9 cellular contexts compared by ENCODE assay signal in the genomic region with DNA sequence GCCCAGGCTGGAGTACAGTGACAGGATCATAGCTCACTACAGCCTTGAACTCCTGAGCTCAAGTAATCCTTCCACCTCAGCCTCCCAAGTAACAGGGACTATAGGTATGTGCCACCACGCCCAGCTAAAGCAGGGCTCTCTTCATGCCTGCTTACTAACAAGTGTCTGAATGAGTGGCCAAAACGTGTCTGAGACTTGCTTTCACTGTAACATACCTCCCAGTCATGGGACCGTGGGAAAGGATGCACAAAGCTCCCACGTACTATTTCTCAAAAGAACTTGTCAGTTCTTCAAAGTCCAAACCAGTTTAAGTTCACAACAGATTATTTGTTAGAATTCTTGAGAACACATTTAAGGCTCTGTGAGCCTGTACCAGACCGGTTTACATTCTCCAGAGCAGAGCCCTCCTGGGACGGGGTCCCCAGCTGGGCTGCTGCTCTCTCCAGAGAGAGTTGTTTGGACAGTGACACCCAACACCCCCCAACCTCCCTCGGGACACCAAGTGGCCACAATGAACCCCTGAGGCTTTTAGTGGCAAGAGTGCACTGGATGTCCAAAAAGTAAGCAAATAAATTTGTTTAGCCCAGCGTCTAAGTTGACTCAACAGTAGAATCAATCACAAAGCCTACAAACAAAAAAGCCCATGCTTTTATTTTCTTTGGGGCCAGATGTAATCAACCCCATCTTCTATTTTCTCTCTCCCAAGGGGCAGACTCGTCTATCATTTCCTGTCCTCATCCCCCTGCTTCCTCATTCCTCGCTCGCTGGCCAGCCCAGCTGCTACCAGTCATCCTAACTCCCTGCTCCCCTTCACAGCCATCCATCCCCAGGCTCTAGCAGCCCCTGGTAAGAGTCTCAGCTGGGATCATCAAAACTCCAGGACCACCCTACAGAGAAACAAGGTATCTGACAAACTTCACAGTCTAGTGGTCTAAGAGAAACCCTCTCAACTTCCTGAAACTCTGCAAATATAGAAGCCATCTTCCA. TPM values are rescaled to one million over a fixed set of nuclear protein-coding genes. Genes with fewer than 3 reads are reported as not detected.
DNase-seq lines count a peak whose midpoint lies in the region; ATAC-seq and TF ChIP-seq lines count a peak whose summit lies in the region.
"Had no signal": no experiment of that assay in that cellular context is flagged by ENCODE, and none has a peak within 500 bp of the region (broad histone marks: within the 10 kb centered on the region; RNA-seq: fewer than 3 reads in every experiment).

No MANE protein-coding gene starts in this region.

- no peak for TF ChIP-seq CTCF in DOHH2 (IDR thresholded peaks at IDR 0.05; ENCODE audit: low read depth, low read length, poor library complexity, severe bottlenecking)
- no peak for TF ChIP-seq CTCF in colonic mucosa (IDR thresholded peaks at IDR 0.05)
- no peak for TF ChIP-seq CTCF in brain microvascular endothelial cell (IDR thresholded peaks at IDR 0.05; ENCODE audit: low read depth, low read length, missing control alignments)

- H3K9me3 ChIP-seq in DOHH2 (ENCODE audit: control insufficient read depth, insufficient read depth, low read length) (no peaks in the 10 kb centered on the region), colonic mucosa (no peaks in the 10 kb centered on the region)

- H3K9ac ChIP-seq in colonic mucosa (ENCODE audit: low read depth in 2 of 2, low read length in 2 of 2) = no peak overlapping the region

- peaks cover 97% of the 10 kb centered on the region for H3K4me1 ChIP-seq in DOHH2 (ENCODE audit: control insufficient read depth, low read length)
- H3K4me1 ChIP-seq in colonic mucosa = no peaks in the 10 kb centered on the region

- peaks cover 22% of the 10 kb centered on the region for H3F3A ChIP-seq in DOHH2 (ENCODE audit: control insufficient read depth, insufficient read depth)

- H3K27ac ChIP-seq in DOHH2 (ENCODE audit: low read depth, low read length) = peak overlapping the region; percentile 98
- peak overlapping the region; percentile 22 for H3K27ac ChIP-seq in colonic mucosa
- H3K27ac ChIP-seq in brain microvascular endothelial cell = no peak overlapping the region

- peak; percentile 68 for ATAC-seq in GM19455 (IDR thresholded peaks at IDR 0.05; ENCODE audit: unreplicated experiment)
- peak; percentile 73 for ATAC-seq in HG03378 (IDR thresholded peaks at IDR 0.05; ENCODE audit: unreplicated experiment)

- intact Hi-C loops in colonic mucosa (cut with DNase I) = no loop called here

- no peaks in the 10 kb centered on the region for H4K20me1 ChIP-seq in DOHH2 (ENCODE audit: control insufficient read depth, insufficient read depth, low read depth, low read length)

- H3K79me2 ChIP-seq in DOHH2 (ENCODE audit: control insufficient read depth, low read length) = peaks cover 88% of the 10 kb centered on the region

- H3K9me2 ChIP-seq in DOHH2 (replicated peaks; ENCODE audit: control insufficient read depth, low read length) = no peaks in the 10 kb centered on the region

- H3K36me3 ChIP-seq in DOHH2 (ENCODE audit: control insufficient read depth, low read length) (peaks cover 11% of the 10 kb centered on the region; the same call in 1 of the 2 replicates), colonic mucosa (no peaks in the 10 kb centered on the region), brain microvascular endothelial cell (replicated peaks) (no peaks in the 10 kb centered on the region)

- peak overlapping the region; percentile 71 for H3K4me3 ChIP-seq in DOHH2 (ENCODE audit: low read length)
- no peak overlapping the region for H3K4me3 ChIP-seq in colonic mucosa
- no peak overlapping the region for H3K4me3 ChIP-seq in brain microvascular endothelial cell (ENCODE audit: low read depth, low read length)

- no peak for DNase-seq in colonic mucosa
- no peak for DNase-seq in central memory CD4-positive, alpha-beta T cell
- no peak for DNase-seq in brain microvascular endothelial cell
- no peak for DNase-seq in activated gamma-delta T cell (lab: John Stamatoyannopoulos, UW)
- DNase-seq in COLO668 (lab: John Stamatoyannopoulos, UW; ENCODE audit: unreplicated experiment) = no peak
- DNase-seq: left cardiac atrium had no signal

- in situ Hi-C loops in brain microvascular endothelial cell (cut with HindIII; ENCODE audit: low pct_ligation_motif_present, low sequenced_read_pairs) = no loop called here

- H3K27me3 ChIP-seq in DOHH2 (ENCODE audit: control insufficient read depth, low read length) (no peaks in the 10 kb centered on the region), colonic mucosa (no peaks in the 10 kb centered on the region), brain microvascular endothelial cell (replicated peaks) (no peaks in the 10 kb centered on the region)

- peak overlapping the region; percentile 92 for H3K4me2 ChIP-seq in DOHH2 (ENCODE audit: low read length)

RNA-seq across cellular contexts. Expression of a gene that starts 23.9 kb away (rescaled TPM):
- total RNA-seq in colonic mucosa = 10 to 100 TPM; 57.8 to 77.3 TPM
